Comparison of ENCODE assay signal across 24 cellular contexts in genomic region chr7:94304878-94305277, GRCh38.
"Had no signal": no experiment of that assay in that cellular context is flagged by ENCODE, and none has a peak within 500 bp of the region (broad histone marks: within the 10 kb centered on the region; RNA-seq: fewer than 3 reads in every experiment).

No MANE protein-coding gene starts in this region.

- H3K4me3 Mint-ChIP-seq: activated T-cell treated with anti-CD3 and anti-CD28 coated beads, Interleukin-2, amount 50 U/mL, for 72 hours; naive thymus-derived CD4-positive, alpha-beta T cell; T-helper 2 cell treated with Interferon-gamma antibody and Interleukin-4, amounts not matched to agents 5 μg/mL and 100 μg/mL, for 36 hours; type B pancreatic cell had no signal

- FAIRE-seq: endothelial cell of umbilical vein, TTC549 had no signal

- H3K9me3 Mint-ChIP-seq: T-helper 2 cell treated with Interferon-gamma antibody and Interleukin-4, amounts not matched to agents 5 μg/mL and 100 μg/mL, for 36 hours had no signal

- H3K36me3 ChIP-seq: esophagus squamous epithelium, ovary had no signal

- DNase-seq: activated CD4-positive, alpha-beta T cell treated with anti-CD3 and anti-CD28 coated beads, Interleukin-2, amount 50 U/mL, for 4 hours; activated effector memory CD4-positive, alpha-beta T cell treated with anti-CD3 and anti-CD28 coated beads, Interleukin-2, amount 50 U/mL, for 16 hours; activated T-cell treated with anti-CD3 and anti-CD28 coated beads, Interleukin-2, amount 50 U/mL, for 72 hours; amygdala; body of pancreas; dermis blood vessel endothelial cell; effector memory CD4-positive, alpha-beta T cell; esophagus squamous epithelium; hypothalamus; islet precursor cell; mammary epithelial cell; mucosa of descending colon; naive thymus-derived CD4-positive, alpha-beta T cell; ovary; stimulated activated CD4-positive, alpha-beta T cell treated with anti-CD3 and anti-CD28 coated beads, Interleukin-12 subunit alpha, Interleukin-12 subunit beta, amount 100 ng/mL, for 4 hours; stimulated activated CD4-positive, alpha-beta T cell treated with anti-CD3 and anti-CD28 coated beads, Interleukin-1b, Interleukin-23, amount 100 ng/mL, for 48 hours; stimulated activated CD8-positive, alpha-beta memory T cell treated with anti-CD3 and anti-CD28 coated beads, Interleukin-4, amount 100 ng/mL, for 48 hours; stimulated activated naive CD4-positive, alpha-beta T cell had no signal

- H3K4me1 Mint-ChIP-seq: naive thymus-derived CD4-positive, alpha-beta T cell had no signal

- H3K9me3 ChIP-seq: body of pancreas, esophagus squamous epithelium, mucosa of descending colon, ovary had no signal

- H3K27ac ChIP-seq: body of pancreas had no signal

- H3K27ac Mint-ChIP-seq: activated naive CD4-positive, alpha-beta T cell treated with anti-CD3 and anti-CD28 coated beads, Interleukin-2, amount 50 U/mL, for 72 hours; activated T-cell treated with anti-CD3 and anti-CD28 coated beads, Interleukin-2, amount 50 U/mL, for 72 hours; naive thymus-derived CD4-positive, alpha-beta T cell; T-helper 2 cell treated with Interferon-gamma antibody and Interleukin-4, amounts not matched to agents 5 μg/mL and 100 μg/mL, for 36 hours; type B pancreatic cell had no signal

- ATAC-seq: activated naive CD4-positive, alpha-beta T cell treated with anti-CD3 and anti-CD28 coated beads, Interleukin-2, amount 50 U/mL, for 72 hours; activated T-cell treated with anti-CD3 and anti-CD28 coated beads, Interleukin-2, amount 50 U/mL, for 72 hours; body of pancreas; left lobe of liver; mucosa of descending colon; naive thymus-derived CD4-positive, alpha-beta T cell had no signal

- H3K27me3 ChIP-seq: body of pancreas, esophagus squamous epithelium, ovary had no signal

- H3K4me3 ChIP-seq: body of pancreas, esophagus squamous epithelium, mucosa of descending colon, ovary had no signal
